ENCODE assay signal across 10 cellular contexts in the genomic region with DNA sequence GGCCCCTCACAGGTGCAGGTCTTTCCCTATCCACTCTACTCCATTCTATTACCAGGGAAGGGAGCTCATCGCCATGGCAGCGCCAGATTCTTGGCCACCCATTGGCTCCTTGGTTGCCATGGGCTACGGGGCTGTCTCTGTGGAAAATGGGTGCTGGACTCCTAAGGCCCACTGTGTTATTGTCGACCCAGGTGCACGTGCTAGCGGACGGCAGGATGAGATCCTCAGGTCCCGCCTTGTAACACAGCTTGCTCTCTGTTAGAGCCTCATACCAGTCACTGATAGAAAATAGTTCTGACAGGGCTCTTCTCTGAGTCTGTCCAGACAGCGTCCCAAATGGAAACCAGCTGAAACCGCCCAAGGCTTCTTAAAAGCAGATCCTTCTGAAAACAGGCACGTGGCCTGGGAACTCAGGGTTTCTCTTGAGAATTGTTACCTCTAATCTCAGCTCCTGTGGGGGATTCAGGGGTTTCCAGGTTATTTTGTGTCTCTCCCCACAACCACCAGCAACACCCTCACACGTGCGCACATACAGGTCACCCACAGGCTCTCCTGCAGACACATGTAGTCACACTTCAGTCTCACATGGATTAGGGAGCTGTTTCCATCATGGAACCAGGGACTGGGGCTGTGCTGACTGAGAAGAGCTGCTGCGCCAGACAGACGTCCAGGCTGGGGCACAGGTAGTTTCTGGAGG. TPM values are rescaled to one million over a fixed set of nuclear protein-coding genes. Genes with fewer than 3 reads are reported as not detected.
DNase-seq lines count a peak whose midpoint lies in the region; ATAC-seq and TF ChIP-seq lines count a peak whose summit lies in the region.
"Had no signal": no experiment of that assay in that cellular context is flagged by ENCODE, and none has a peak within 500 bp of the region (broad histone marks: within the 10 kb centered on the region; RNA-seq: fewer than 3 reads in every experiment).

No MANE protein-coding gene starts in this region.

- no peaks in the 10 kb centered on the region for H3K36me3 ChIP-seq in CD8-positive, alpha-beta T cell (ENCODE audit: insufficient read depth, low read length)

- H3K27ac Mint-ChIP-seq in CD8-positive, alpha-beta T cell = no peak overlapping the region
- H3K27ac Mint-ChIP-seq in neural crest cell (ENCODE audit: unreplicated experiment) (no peak overlapping the region), HFFc6 (no peak overlapping the region)

- no peak for ATAC-seq in CD8-positive, alpha-beta T cell
- no peak for ATAC-seq in HG02970 (IDR thresholded peaks at IDR 0.05; ENCODE audit: low FRiP score, unreplicated experiment)

- H3K4me1 Mint-ChIP-seq in CD8-positive, alpha-beta T cell (ENCODE audit: low read depth) = peaks cover 8% of the 10 kb centered on the region
- peaks cover 48% of the 10 kb centered on the region for H3K4me1 Mint-ChIP-seq in neural crest cell
- H3K4me1 Mint-ChIP-seq in HFFc6 (ENCODE audit: low read depth) = no peaks in the 10 kb centered on the region; the same call in 1 of the 2 replicates

- CTCF ChIA-PET in CD8-positive, alpha-beta T cell (lab: Charles Lee) = interaction anchor here (2.3 kb wide), 1 partner anchor 16 kb away, joined by 12 read pairs; no protein-coding TSS in a partner anchor

- peaks cover 9% of the 10 kb centered on the region for H3K4me1 ChIP-seq in CD8-positive, alpha-beta T cell (ENCODE audit: insufficient read depth, low read length)

- POLR2A ChIA-PET in CD8-positive, alpha-beta T cell (lab: Charles Lee) = no interaction called here

- H3K4me3 ChIP-seq in CD8-positive, alpha-beta T cell (ENCODE audit: low read depth, low read length) = no peak overlapping the region

- H3K9me3 Mint-ChIP-seq in CD8-positive, alpha-beta T cell = no peaks in the 10 kb centered on the region
- H3K9me3 Mint-ChIP-seq in neural crest cell = no peaks in the 10 kb centered on the region
- no peaks in the 10 kb centered on the region for H3K9me3 Mint-ChIP-seq in HFFc6

- peak overlapping the region; percentile 52 for H3K4me3 Mint-ChIP-seq in CD8-positive, alpha-beta T cell
- H3K4me3 Mint-ChIP-seq in neural crest cell (peak overlapping the region; percentile 93), HFFc6 (no peak overlapping the region; the same call in 1 of the 2 replicates)

- no peaks in the 10 kb centered on the region for H3K9me3 ChIP-seq in CD8-positive, alpha-beta T cell (ENCODE audit: low read length)

- intact Hi-C loops in CD8-positive, alpha-beta T cell (cut with DNase I, micrococcal nuclease) = no loop called here

- peaks cover 62% of the 10 kb centered on the region for H3K27me3 Mint-ChIP-seq in CD8-positive, alpha-beta T cell (ENCODE audit: low read depth)
- peaks cover 20% of the 10 kb centered on the region for H3K27me3 Mint-ChIP-seq in neural crest cell (ENCODE audit: low read depth)
- H3K27me3 Mint-ChIP-seq in HFFc6 (ENCODE audit: insufficient read depth) = peaks cover 42% of the 10 kb centered on the region

- DNase-seq in CD8-positive, alpha-beta T cell = no peak
- peak; percentile 54 for DNase-seq in NCI-H1105 treated with DMSO at 0.1 percent for 48 hours (lab: John Stamatoyannopoulos, UW)
- DNase-seq in neural crest cell (ENCODE audit: low read depth, low spot score) = no peak
- DNase-seq in activated T-cell treated with anti-CD3 and anti-CD28 coated beads, Interleukin-2, amount 50 U/mL, for 48 hours = no peak
- DNase-seq in HFFc6 = no peak
- no peak for DNase-seq in NCI-H774 (lab: John Stamatoyannopoulos, UW)
- DNase-seq: activated CD8-positive, alpha-beta memory T cell treated with anti-CD3 and anti-CD28 coated beads for 24 hours; Karpas-422 had no signal

- H3K27ac ChIP-seq in CD8-positive, alpha-beta T cell (ENCODE audit: low read depth, low read length) = no peak overlapping the region
- peak overlapping the region; percentile 81 for H3K27ac ChIP-seq in cingulate gyrus (ENCODE audit: low read depth, low read length)

- TF ChIP-seq CTCF in CD8-positive, alpha-beta T cell (IDR thresholded peaks at IDR 0.05) = no peak
- no peak for TF ChIP-seq CTCF in neural crest cell (conservative IDR thresholded peaks at IDR 0.05)
- no peak for TF ChIP-seq CTCF in HFFc6 (IDR thresholded peaks at IDR 0.05)

- H3K27me3 ChIP-seq in CD8-positive, alpha-beta T cell (ENCODE audit: insufficient read depth, low read length) = peaks cover 10% of the 10 kb centered on the region

- H3K36me3 Mint-ChIP-seq in CD8-positive, alpha-beta T cell = no peaks in the 10 kb centered on the region
- H3K36me3 Mint-ChIP-seq in neural crest cell (ENCODE audit: low read depth) (no peaks in the 10 kb centered on the region), HFFc6 (ENCODE audit: low read depth) (no peaks in the 10 kb centered on the region)

RNA-seq across cellular contexts. Expression of a gene that starts 1.5 kb away (rescaled TPM):
- total RNA-seq in CD8-positive, alpha-beta T cell = not detected
- total RNA-seq in neural crest cell = 23.7 and 26.1 TPM in 2 replicates
- 10 to 100 TPM in 1 of 6 experiments, 1 to 10 TPM in 5; 1.7 to 10.1 (median 1.8) TPM for total RNA-seq in HFFc6 (2021; fragmentation: NEBNext Ultra II Directional; extraction: Animal tissue kit (Norgen Biotek cat#: 25700))
